ENCODE assay signal across 1 cellular context in genomic region chr7:2354173-2355078, GRCh38.
A peak's percentile ranks its signal among the peaks of the same experiment; 100 is the strongest.
TF ChIP-seq lines count a peak whose summit lies in the region.

Gene EIF3B (plus strand): TSS chr7:2354827. CDS start chr7:2354922, 95 bp downstream.

TF ChIP-seq in HepG2, 621 proteins besides CTCF, POLR2A, EP300 and RAD21 (continued from another document and continues in another):
- no peak for TF ChIP-seq PBX2 (CRISPR knock-in tag; IDR thresholded peaks at IDR 0.05)
- TF ChIP-seq FOXO4 (CRISPR knock-in tag; conservative IDR thresholded peaks at IDR 0.05), result 0 out of 2 replicates have a peak, but pooled peaks have one; percentile 65
- TF ChIP-seq SIX1 (CRISPR knock-in tag; IDR thresholded peaks at IDR 0.05; ENCODE audit: borderline replicate concordance), result no peak
- TF ChIP-seq NFYB (CRISPR knock-in tag; IDR thresholded peaks at IDR 0.05), result no peak
- TF ChIP-seq IRF1 (CRISPR knock-in tag; IDR thresholded peaks at IDR 0.05; ENCODE audit: low read depth), result no peak
- no peak for TF ChIP-seq PLSCR1 (CRISPR knock-in tag; IDR thresholded peaks at IDR 0.05; ENCODE audit: borderline replicate concordance)
- 0 out of 2 replicates have a peak, but pooled peaks have one; percentile 64 for TF ChIP-seq ZNF232 (CRISPR knock-in tag; IDR thresholded peaks at IDR 0.05; ENCODE audit: borderline replicate concordance)
- TF ChIP-seq ZMAT3 (CRISPR knock-in tag; conservative IDR thresholded peaks at IDR 0.05), result no peak; the same call in 1 of the 2 replicates
- peak; percentile 34; the same call in 1 of the 2 replicates for TF ChIP-seq ZNF558 (CRISPR knock-in tag; IDR thresholded peaks at IDR 0.05; ENCODE audit: borderline replicate concordance)
- TF ChIP-seq REST (IDR thresholded peaks at IDR 0.05; ENCODE audit: borderline replicate concordance in 1 of 2, low read depth in 1 of 2, low read length in 2 of 2), result peak in 1 of 2 experiments; percentile 46; a peak in 1 of 4 replicates
- no peak for TF ChIP-seq ISX (CRISPR knock-in tag; conservative IDR thresholded peaks at IDR 0.05)
- TF ChIP-seq YY1 (IDR thresholded peaks at IDR 0.05; ENCODE audit: insufficient read depth, insufficient replicate concordance, low read depth, low read length), result peak; percentile 93
- 0 out of 2 replicates have a peak, but pooled peaks have one; percentile 35 for TF ChIP-seq ZNF12 (CRISPR knock-in tag; IDR thresholded peaks at IDR 0.05)
- 0 out of 2 replicates have a peak, but pooled peaks have one; percentile 31 for TF ChIP-seq ZNF879 (CRISPR knock-in tag; IDR thresholded peaks at IDR 0.05)
- peak; percentile 65 for TF ChIP-seq HDAC1 (CRISPR knock-in tag; IDR thresholded peaks at IDR 0.05)
- 0 out of 2 replicates have a peak, but pooled peaks have one; percentile 18 for TF ChIP-seq TARDBP (CRISPR knock-in tag; IDR thresholded peaks at IDR 0.05)
- no peak for TF ChIP-seq ZNF383 (CRISPR knock-in tag; IDR thresholded peaks at IDR 0.05; ENCODE audit: borderline replicate concordance)
- TF ChIP-seq POLR2G (IDR thresholded peaks at IDR 0.05; ENCODE audit: low read depth, low read length), result peak; percentile 83
- TF ChIP-seq ZNF609 (CRISPR knock-in tag; IDR thresholded peaks at IDR 0.05; ENCODE audit: borderline replicate concordance), result peak; percentile 3; the same call in 1 of the 2 replicates
- TF ChIP-seq ATF7 (IDR thresholded peaks at IDR 0.05), result peak; percentile 89
- TF ChIP-seq ATF7 (CRISPR knock-in tag; IDR thresholded peaks at IDR 0.05), result no peak
- no peak for TF ChIP-seq MXD3 (CRISPR knock-in tag; IDR thresholded peaks at IDR 0.05)
- no peak for TF ChIP-seq CHD4 (IDR thresholded peaks at IDR 0.05; ENCODE audit: borderline replicate concordance, low read length)
- no peak; the same call in 1 of the 2 replicates for TF ChIP-seq SAFB2 (CRISPR knock-in tag; IDR thresholded peaks at IDR 0.05; ENCODE audit: borderline replicate concordance, low read depth)
- no peak for TF ChIP-seq POLR2AphosphoS2 (IDR thresholded peaks at IDR 0.05; ENCODE audit: low read depth, low read length)
- TF ChIP-seq ZNF501 (CRISPR knock-in tag; IDR thresholded peaks at IDR 0.05), result peak; percentile 90
- TF ChIP-seq GATAD1 (CRISPR knock-in tag; IDR thresholded peaks at IDR 0.05), result peak; percentile 78
- TF ChIP-seq MAF1 (CRISPR knock-in tag; IDR thresholded peaks at IDR 0.05; ENCODE audit: borderline replicate concordance), result no peak
- TF ChIP-seq TEAD3 (CRISPR knock-in tag; optimal IDR thresholded peaks at IDR 0.05; ENCODE audit: borderline replicate concordance), result no peak
- peak; percentile 15; the same call in 1 of the 2 replicates for TF ChIP-seq NR0B2 (CRISPR knock-in tag; IDR thresholded peaks at IDR 0.05)
- TF ChIP-seq RARA (CRISPR knock-in tag; IDR thresholded peaks at IDR 0.05), result peak; percentile 19; the same call in 1 of the 2 replicates
- TF ChIP-seq ARNTL (CRISPR knock-in tag; IDR thresholded peaks at IDR 0.05), result peak; percentile 61
- no peak for TF ChIP-seq STAT5B (CRISPR knock-in tag; IDR thresholded peaks at IDR 0.05)
- TF ChIP-seq TOPORS (CRISPR knock-in tag; IDR thresholded peaks at IDR 0.05), result peak; percentile 61
- no peak for TF ChIP-seq ZMYM2 (CRISPR knock-in tag; IDR thresholded peaks at IDR 0.05)
- TF ChIP-seq TBX2 (CRISPR knock-in tag; IDR thresholded peaks at IDR 0.05; ENCODE audit: borderline replicate concordance), result no peak; the same call in 1 of the 2 replicates
- TF ChIP-seq GATA4 (IDR thresholded peaks at IDR 0.05; ENCODE audit: borderline replicate concordance, low read depth), result peak; percentile 22
- peak; percentile 45; the same call in 1 of the 2 replicates for TF ChIP-seq NR2F2 (IDR thresholded peaks at IDR 0.05; ENCODE audit: borderline replicate concordance, low read depth)
- no peak for TF ChIP-seq FOXM1 (CRISPR knock-in tag; IDR thresholded peaks at IDR 0.05)
- peak; percentile 60 for TF ChIP-seq BRD4 (CRISPR knock-in tag; IDR thresholded peaks at IDR 0.05)
- no peak for TF ChIP-seq ZNF784 (CRISPR knock-in tag; IDR thresholded peaks at IDR 0.05; ENCODE audit: borderline replicate concordance)
- TF ChIP-seq SP2 (CRISPR knock-in tag; IDR thresholded peaks at IDR 0.05), result peak; percentile 31; the same call in 1 of the 2 replicates
- no peak for TF ChIP-seq ZNF10 (CRISPR knock-in tag; IDR thresholded peaks at IDR 0.05; ENCODE audit: borderline replicate concordance, low read depth)
- peak; percentile 46; the same call in 1 of the 2 replicates for TF ChIP-seq ZNF251 (CRISPR knock-in tag; IDR thresholded peaks at IDR 0.05)
- TF ChIP-seq HNRNPLL (IDR thresholded peaks at IDR 0.05; ENCODE audit: low read depth, low read length, poor library complexity, severe bottlenecking), result no peak
- TF ChIP-seq PRDM4 (CRISPR knock-in tag; IDR thresholded peaks at IDR 0.05; ENCODE audit: borderline replicate concordance), result no peak
- no peak for TF ChIP-seq U2AF2 (IDR thresholded peaks at IDR 0.05; ENCODE audit: low read depth, low read length)
